Comparison of ENCODE assay signal across 1 cellular context in the genomic region with DNA sequence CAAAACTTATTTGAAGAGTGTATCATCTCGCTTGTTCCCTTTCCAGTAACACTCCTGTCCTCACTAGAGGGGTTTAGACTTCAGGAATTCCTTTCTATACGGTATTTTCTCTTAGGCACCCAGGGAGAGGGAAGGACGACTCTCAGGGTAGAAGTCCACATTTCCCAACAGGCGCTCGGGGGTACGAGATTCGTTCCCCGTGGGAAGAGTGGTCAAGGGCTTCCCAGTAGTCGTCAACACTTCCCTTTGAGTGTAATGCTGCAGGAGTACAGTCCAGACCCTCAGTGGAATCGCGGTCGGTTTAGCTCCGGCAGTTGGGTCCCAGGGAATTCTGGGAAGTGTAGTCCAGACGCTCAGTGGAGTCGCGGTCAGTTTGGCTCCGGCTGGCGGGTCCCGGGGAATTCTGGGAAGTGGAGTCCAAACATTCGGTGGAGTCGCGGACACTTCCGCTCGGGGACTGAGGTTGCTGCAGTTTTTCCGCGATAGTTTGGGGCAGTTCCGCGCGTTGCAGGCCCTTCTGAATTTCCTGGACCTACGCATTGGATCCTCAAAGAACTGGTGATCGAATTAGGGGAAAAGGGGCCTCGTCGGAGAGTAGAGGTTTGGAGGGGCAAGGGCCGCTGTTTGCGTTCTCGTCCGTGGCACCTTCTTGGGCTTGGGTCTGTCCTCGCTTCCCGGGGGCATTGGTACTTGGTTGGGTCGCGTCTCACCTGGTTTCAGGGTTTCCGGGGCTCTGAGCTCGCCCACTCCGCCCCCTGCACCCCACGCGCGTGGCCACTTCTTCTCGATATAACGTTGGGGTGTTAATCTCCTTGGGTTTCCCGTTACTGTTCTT.
TF ChIP-seq lines count a peak whose summit lies in the region.

A gene (plus strand): TSS at position 431 of the 835 bp plus-strand sequence. CDS start 3,513 bp downstream, outside the sequence.

TF ChIP-seq in SK-N-SH, 30 proteins besides CTCF, POLR2A, EP300 and RAD21 (continued from another document):
- TF ChIP-seq, protein P1, sequence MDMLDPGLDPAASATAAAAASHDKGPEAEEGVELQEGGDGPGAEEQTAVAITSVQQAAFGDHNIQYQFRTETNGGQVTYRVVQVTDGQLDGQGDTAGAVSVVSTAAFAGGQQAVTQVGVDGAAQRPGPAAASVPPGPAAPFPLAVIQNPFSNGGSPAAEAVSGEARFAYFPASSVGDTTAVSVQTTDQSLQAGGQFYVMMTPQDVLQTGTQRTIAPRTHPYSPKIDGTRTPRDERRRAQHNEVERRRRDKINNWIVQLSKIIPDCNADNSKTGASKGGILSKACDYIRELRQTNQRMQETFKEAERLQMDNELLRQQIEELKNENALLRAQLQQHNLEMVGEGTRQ (IDR thresholded peaks at IDR 0.05; ENCODE audit: borderline replicate concordance, low read depth, low read length) = no peak
- TF ChIP-seq NFIC (IDR thresholded peaks at IDR 0.05; ENCODE audit: borderline replicate concordance) = peak; percentile 61
- TF ChIP-seq SMC3 (IDR thresholded peaks at IDR 0.05; ENCODE audit: low read depth, low read length) = no peak
- peak; percentile 85 for TF ChIP-seq GABPA (IDR thresholded peaks at IDR 0.05; ENCODE audit: low read depth)
- TF ChIP-seq POLR2AphosphoS5 (IDR thresholded peaks at IDR 0.05; ENCODE audit: low read depth, low read length) = peak; percentile 88; the same call in 1 of the 2 replicates
- TF ChIP-seq CHD2 (IDR thresholded peaks at IDR 0.05; ENCODE audit: low read length, partially characterized antibody) = peak; percentile 96
- TF ChIP-seq ELF1 (IDR thresholded peaks at IDR 0.05) = peak; percentile 92
- TF ChIP-seq NRF1 (IDR thresholded peaks at IDR 0.05; ENCODE audit: low read depth, low read length) = peak; percentile 30; the same call in 1 of the 2 replicates
- TF ChIP-seq, protein P2, sequence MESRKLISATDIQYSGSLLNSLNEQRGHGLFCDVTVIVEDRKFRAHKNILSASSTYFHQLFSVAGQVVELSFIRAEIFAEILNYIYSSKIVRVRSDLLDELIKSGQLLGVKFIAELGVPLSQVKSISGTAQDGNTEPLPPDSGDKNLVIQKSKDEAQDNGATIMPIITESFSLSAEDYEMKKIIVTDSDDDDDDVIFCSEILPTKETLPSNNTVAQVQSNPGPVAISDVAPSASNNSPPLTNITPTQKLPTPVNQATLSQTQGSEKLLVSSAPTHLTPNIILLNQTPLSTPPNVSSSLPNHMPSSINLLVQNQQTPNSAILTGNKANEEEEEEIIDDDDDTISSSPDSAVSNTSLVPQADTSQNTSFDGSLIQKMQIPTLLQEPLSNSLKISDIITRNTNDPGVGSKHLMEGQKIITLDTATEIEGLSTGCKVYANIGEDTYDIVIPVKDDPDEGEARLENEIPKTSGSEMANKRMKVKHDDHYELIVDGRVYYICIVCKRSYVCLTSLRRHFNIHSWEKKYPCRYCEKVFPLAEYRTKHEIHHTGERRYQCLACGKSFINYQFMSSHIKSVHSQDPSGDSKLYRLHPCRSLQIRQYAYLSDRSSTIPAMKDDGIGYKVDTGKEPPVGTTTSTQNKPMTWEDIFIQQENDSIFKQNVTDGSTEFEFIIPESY (IDR thresholded peaks at IDR 0.05; ENCODE audit: borderline replicate concordance, low read depth) = peak; percentile 87
- TF ChIP-seq SIN3A (IDR thresholded peaks at IDR 0.05; ENCODE audit: borderline replicate concordance, low read depth, low read length) = peak; percentile 63; the same call in 1 of the 2 replicates
- peak; percentile 67 for TF ChIP-seq MXI1 (IDR thresholded peaks at IDR 0.05; ENCODE audit: low read depth, low read length)
